8 cellular contexts compared by ENCODE assay signal in genomic region chr5:116084231-116084630, GRCh38. TPM values are rescaled to one million over a fixed set of nuclear protein-coding genes. Genes with fewer than 3 reads are reported as not detected.
A peak's percentile ranks its signal among the peaks of the same experiment; 100 is the strongest.
DNase-seq lines count a peak whose midpoint lies in the region; ATAC-seq and TF ChIP-seq lines count a peak whose summit lies in the region.

No MANE protein-coding gene starts in this region.

- H3K27me3 Mint-ChIP-seq in brain: peaks cover 8% of the 10 kb centered on the region

- peaks cover 5% of the 10 kb centered on the region; the same call in 1 of the 2 replicates for H3K79me2 ChIP-seq in OCI-LY7 (ENCODE audit: insufficient read depth, low read depth, low read length)

- peaks cover 0 to 2% (median 0%) of the 10 kb centered on the region in 5 experiments for H3K9me3 Mint-ChIP-seq in brain

- H3K4me3 Mint-ChIP-seq in brain: peak overlapping the region; percentile 92 to 99 (median 95)

- H3K4me1 Mint-ChIP-seq in brain: peaks cover 47% of the 10 kb centered on the region

- peak; percentile 30 for DNase-seq in AG10803 (ENCODE audit: low read depth)
- DNase-seq in OCI-LY7 (ENCODE audit: low spot score): peak; percentile 45
- DNase-seq in iPS-NIHi7 (ENCODE audit: extremely low spot score): peak; percentile 49
- peak; percentile 53 for DNase-seq in stimulated activated CD8-positive, alpha-beta memory T cell treated with anti-CD3 and anti-CD28 coated beads, Interleukin-4, amount 100 ng/mL, for 48 hours
- no peak for DNase-seq in lower leg skin (ENCODE audit: low spot score in 2 of 2)

- no peaks in the 10 kb centered on the region for H3K9me3 ChIP-seq in OCI-LY7 (ENCODE audit: low read length)

- H4K20me1 ChIP-seq in OCI-LY7 (ENCODE audit: insufficient read depth, low read length): no peaks in the 10 kb centered on the region

- TF ChIP-seq CTCF in AG10803 (conservative IDR thresholded peaks at IDR 0.05; ENCODE audit: low read length) (no peak), OCI-LY7 (conservative IDR thresholded peaks at IDR 0.05; ENCODE audit: low read length) (no peak), brain (conservative IDR thresholded peaks at IDR 0.05) (no peak), lower leg skin (IDR thresholded peaks at IDR 0.05) (no peak)

- H3K27ac Mint-ChIP-seq in brain: peak overlapping the region; percentile 44 to 99 (median 88)

- peaks cover 8% of the 10 kb centered on the region for H3K4me1 ChIP-seq in OCI-LY7 (ENCODE audit: insufficient read depth, low read length, poor library complexity, severe bottlenecking)

- peak overlapping the region; percentile 96 for H3K4me3 ChIP-seq in AG10803 (ENCODE audit: low read length)
- peak overlapping the region; percentile 76 for H3K4me3 ChIP-seq in OCI-LY7 (ENCODE audit: low read depth, low read length, poor library complexity, severe bottlenecking)
- no peak overlapping the region for H3K4me3 ChIP-seq in lower leg skin (ENCODE audit: low read depth, poor library complexity, severe bottlenecking)

- intact Hi-C loops in OCI-LY7 (cut with micrococcal nuclease; ENCODE audit: unreplicated experiment) (loop anchor here (2.0 kb wide), 1 partner anchor 243 kb away; the partner anchor contains the start of genes AP3S1 and ATG12), lower leg skin (cut with DNase I; ENCODE audit: low total_unique reads) (no loop called here)

- no peaks in the 10 kb centered on the region for H3K9me2 ChIP-seq in OCI-LY7 (ENCODE audit: insufficient read depth, low read length)

- no peak for TF ChIP-seq POLR2A in lower leg skin (IDR thresholded peaks at IDR 0.05)

- peak; percentile 27 for ATAC-seq in GM18858 (IDR thresholded peaks at IDR 0.05; ENCODE audit: unreplicated experiment)
- peak; percentile 27 for ATAC-seq in HG03066 (IDR thresholded peaks at IDR 0.05; ENCODE audit: low read depth, unreplicated experiment)

- TSS peak; percentile 75 for BruUV-seq in OCI-LY7 (replicated peaks; lab: Mats Ljungman, UMichigan)

- POLR2A ChIA-PET in OCI-LY7 (lab: Charles Lee): interaction anchor here (1.0 to 2.1 kb wide), 3 partner anchors 11 to 244 kb away, joined by 3 to 8 read pairs (median 3); no protein-coding TSS in a partner anchor

- peaks cover 34% of the 10 kb centered on the region for H3K36me3 Mint-ChIP-seq in brain

- 24 to 27% methylated on average over 11 of the region's 11 CpGs for WGBS in lower leg skin, 2 donors

- no peak overlapping the region for H3K27ac ChIP-seq in OCI-LY7 (ENCODE audit: low read depth, low read length, poor library complexity, severe bottlenecking)

- peak overlapping the region; percentile 91 for H2AFZ ChIP-seq in OCI-LY7 (ENCODE audit: low read length)

- CTCF ChIA-PET in OCI-LY7 (lab: Charles Lee; ENCODE audit: unreplicated experiment): no interaction called here

- peak overlapping the region; percentile 81 for H3K4me2 ChIP-seq in OCI-LY7 (ENCODE audit: low read length)

- H3K36me3 ChIP-seq in OCI-LY7 (ENCODE audit: insufficient read depth, low read length): peaks cover 8% of the 10 kb centered on the region; the same call in 1 of the 2 replicates

RNA-seq across cellular contexts. Expression of gene COMMD10, which starts 0.6 kb away (rescaled TPM):
- 11.0 and 15.7 TPM in 2 replicates for total RNA-seq in OCI-LY7 (2014; rRNA removed; shearing (Covaris generic))
- total RNA-seq in OCI-LY7 (2022) (11.7 and 15.0 TPM in 2 replicates), lower leg skin (10 to 100 TPM; 10.8 to 22.1 (median 15.1) TPM)
- 10.1 TPM for polyA plus RNA-seq in brain (ENCODE audit: insufficient read depth, low read depth, low replicate concordance)

RNA-seq across cellular contexts. Expression of gene ARL14EPL, which starts 52.0 kb away (rescaled TPM):
- total RNA-seq in OCI-LY7 (2014; rRNA removed; shearing (Covaris generic)): not detected in 2 replicates
- not detected in 2 replicates for total RNA-seq in OCI-LY7 (2022)
- not detected for polyA plus RNA-seq in brain (ENCODE audit: insufficient read depth, low read depth, low replicate concordance)
- not detected for total RNA-seq in lower leg skin

Comparison
In these comparisons a context has a peak if more than half of its experiments do, and no peak if none do; other contexts are left out.
1. DNase-seq: peak in AG10803 (single experiment), OCI-LY7 (single experiment), iPS-NIHi7 (single experiment) and stimulated activated CD8-positive, alpha-beta memory T cell treated with anti-CD3 and anti-CD28 coated beads, Interleukin-4, amount 100 ng/mL, for 48 hours (single experiment); none in lower leg skin (0 of 2).